Comparison of ENCODE assay signal across 10 cellular contexts in the genomic region with DNA sequence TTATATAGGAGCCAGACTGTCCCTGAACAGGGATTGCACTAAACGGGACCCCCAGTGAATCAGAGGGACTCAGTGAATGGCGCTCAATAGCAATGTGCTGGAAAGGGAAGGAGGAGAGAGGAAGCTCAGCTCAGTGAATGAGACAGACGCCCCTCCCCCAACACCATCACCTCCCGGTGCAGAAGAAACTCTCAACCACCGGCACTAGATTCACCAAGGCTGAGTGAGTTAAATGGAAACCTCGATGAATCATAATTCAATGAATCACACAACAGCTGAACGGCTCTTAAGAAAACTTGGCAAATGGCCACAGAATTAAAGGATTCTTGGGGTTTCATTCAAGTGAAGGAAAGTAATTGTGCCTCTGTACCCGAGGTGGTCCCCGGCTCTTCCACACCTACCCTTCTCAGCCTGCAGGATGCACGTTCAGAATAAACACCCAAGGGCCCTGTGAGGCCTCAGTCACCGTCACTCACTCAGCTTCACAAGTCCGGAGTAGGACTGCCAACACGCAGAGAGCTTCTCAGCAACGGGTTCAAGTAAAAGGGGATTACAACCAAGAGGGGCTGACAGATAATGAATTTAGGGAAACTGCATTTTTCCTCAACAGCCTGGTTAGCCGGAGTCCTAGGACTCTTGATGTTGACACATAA. TPM values are rescaled to one million over a fixed set of nuclear protein-coding genes. Genes with fewer than 3 reads are reported as not detected.
A peak's percentile ranks its signal among the peaks of the same experiment; 100 is the strongest.
DNase-seq lines count a peak whose midpoint lies in the region; ATAC-seq and TF ChIP-seq lines count a peak whose summit lies in the region.
"Had no signal": no experiment of that assay in that cellular context is flagged by ENCODE, and none has a peak within 500 bp of the region (broad histone marks: within the 10 kb centered on the region; RNA-seq: fewer than 3 reads in every experiment).

No MANE protein-coding gene starts in this region.

- no peaks in the 10 kb centered on the region for H3K9me3 Mint-ChIP-seq in activated CD4-positive, alpha-beta memory T cell treated with anti-CD3 and anti-CD28 coated beads, Interleukin-2, amount 10 ng/mL, durations not matched to agents 7 days and 5 days
- H3K9me3 Mint-ChIP-seq: dendritic cell treated with granulocyte-macrophage colony-stimulating factor and Interleukin-4, amounts not matched to agents 40 ng/mL and 50 ng/mL, for 4 days had no signal

- peaks cover 9% of the 10 kb centered on the region for H3K36me3 ChIP-seq in A673 (ENCODE audit: insufficient read depth, low read length, poor library complexity, severe bottlenecking)

- H3K27ac ChIP-seq in A673 (ENCODE audit: low read depth, low read length, poor library complexity, severe bottlenecking), result peak overlapping the region; percentile 44

- H3K9me3 ChIP-seq in A673 (ENCODE audit: low read depth, low read length, poor library complexity, severe bottlenecking), result no peaks in the 10 kb centered on the region

- no TSS peak for BruUV-seq in A673 (replicated peaks; lab: Mats Ljungman, UMichigan)

- H3K4me3 ChIP-seq in A673 (ENCODE audit: low read depth, low read length, poor library complexity, severe bottlenecking) (no peak overlapping the region), HFF-Myc (replicated peaks; ENCODE audit: low read depth, low read length) (no peak overlapping the region)

- intact Hi-C loops in A673 (cut with micrococcal nuclease; ENCODE audit: unreplicated experiment), result no loop called here

- H3K4me1 ChIP-seq in A673 (ENCODE audit: insufficient read depth, low read length, poor library complexity, severe bottlenecking), result peaks cover 25% of the 10 kb centered on the region

- peaks cover 7% of the 10 kb centered on the region for H3K27me3 Mint-ChIP-seq in activated CD4-positive, alpha-beta memory T cell treated with anti-CD3 and anti-CD28 coated beads, Interleukin-2, amount 10 ng/mL, durations not matched to agents 7 days and 5 days

- DNase-seq in A673 (ENCODE audit: low spot score) (peak; percentile 87), HFF-Myc (ENCODE audit: extremely low read depth, low read depth) (peak; percentile 51), hepatic stellate cell (ENCODE audit: low spot score) (peak; percentile 54), cerebellar nuclear complex (lab: John Stamatoyannopoulos, UW) (no peak), NCI-H1105 treated with DMSO at 0.1 percent for 48 hours (lab: John Stamatoyannopoulos, UW) (no peak)
- peak; percentile 75 for DNase-seq in activated CD4-positive, alpha-beta memory T cell treated with anti-CD3 and anti-CD28 coated beads, Interleukin-2, amount 10 ng/mL, durations not matched to agents 7 days and 5 days
- DNase-seq: NCI-H2029 treated with DMSO at 0.1 percent for 48 hours had no signal

- peak overlapping the region; percentile 38 for H3K27ac Mint-ChIP-seq in activated CD4-positive, alpha-beta memory T cell treated with anti-CD3 and anti-CD28 coated beads, Interleukin-2, amount 10 ng/mL, durations not matched to agents 7 days and 5 days
- H3K27ac Mint-ChIP-seq: dendritic cell treated with granulocyte-macrophage colony-stimulating factor and Interleukin-4, amounts not matched to agents 40 ng/mL and 50 ng/mL, for 4 days had no signal

- no peak overlapping the region for H3K4me3 Mint-ChIP-seq in activated CD4-positive, alpha-beta memory T cell treated with anti-CD3 and anti-CD28 coated beads, Interleukin-2, amount 10 ng/mL, durations not matched to agents 7 days and 5 days
- H3K4me3 Mint-ChIP-seq: dendritic cell treated with granulocyte-macrophage colony-stimulating factor and Interleukin-4, amounts not matched to agents 40 ng/mL and 50 ng/mL, for 4 days had no signal

- H3K4me1 Mint-ChIP-seq in activated CD4-positive, alpha-beta memory T cell treated with anti-CD3 and anti-CD28 coated beads, Interleukin-2, amount 10 ng/mL, durations not matched to agents 7 days and 5 days, result peaks cover 43% of the 10 kb centered on the region

- ATAC-seq in HG03095 (IDR thresholded peaks at IDR 0.05; ENCODE audit: unreplicated experiment), result no peak
- ATAC-seq in HG02763 (IDR thresholded peaks at IDR 0.05; ENCODE audit: unreplicated experiment), result no peak

- no peak for TF ChIP-seq CTCF in A673 (conservative IDR thresholded peaks at IDR 0.05; ENCODE audit: low read depth, low read length)
- no peak for TF ChIP-seq CTCF in HFF-Myc (IDR thresholded peaks at IDR 0.05; ENCODE audit: low read depth, low read length, missing control alignments)

- no peaks in the 10 kb centered on the region for H3K36me3 Mint-ChIP-seq in activated CD4-positive, alpha-beta memory T cell treated with anti-CD3 and anti-CD28 coated beads, Interleukin-2, amount 10 ng/mL, durations not matched to agents 7 days and 5 days (ENCODE audit: low read depth)

- POLR2A ChIA-PET in A673 (lab: Charles Lee; ENCODE audit: low non-redundant PET), result interaction anchor here (0.5 kb wide), 1 partner anchor 1890 kb away, joined by 3 read pairs; no protein-coding TSS in a partner anchor
- POLR2A ChIA-PET in activated CD4-positive, alpha-beta memory T cell treated with anti-CD3 and anti-CD28 coated beads, Interleukin-2, amount 10 ng/mL, durations not matched to agents 7 days and 5 days (lab: Charles Lee), result interaction anchor here (0.9 kb wide), 1 partner anchor 21 kb away, joined by 3 read pairs; no protein-coding TSS in a partner anchor

- CTCF ChIA-PET in A673 (lab: Charles Lee), result no interaction called here
- CTCF ChIA-PET in activated CD4-positive, alpha-beta memory T cell treated with anti-CD3 and anti-CD28 coated beads, Interleukin-2, amount 10 ng/mL, durations not matched to agents 7 days and 5 days (lab: Charles Lee), result interaction anchor here (0.9 to 1.4 kb wide), 3 partner anchors 39 to 134 kb away, joined by 3 to 5 read pairs (median 4); no protein-coding TSS in a partner anchor

- no peaks in the 10 kb centered on the region for H3K27me3 ChIP-seq in A673 (replicated peaks; ENCODE audit: insufficient read depth, low read depth, low read length, poor library complexity)

RNA-seq across cellular contexts. Expression of gene CRMP1, which starts 29.3 kb away (rescaled TPM):
- total RNA-seq in A673 (2021), result 77.5 and 83.4 TPM in 2 replicates
- total RNA-seq in activated CD4-positive, alpha-beta memory T cell treated with anti-CD3 and anti-CD28 coated beads, Interleukin-2, amount 10 ng/mL, durations not matched to agents 7 days and 5 days, result under 1 TPM; 0.30 to 0.35 TPM

Comparison
In these comparisons a context has a peak if more than half of its experiments do, and no peak if none do; other contexts are left out.
1. DNase-seq: peak in A673 (single experiment), HFF-Myc (single experiment), activated CD4-positive, alpha-beta memory T cell treated with anti-CD3 and anti-CD28 coated beads, Interleukin-2, amount 10 ng/mL, durations not matched to agents 7 days and 5 days (single experiment) and hepatic stellate cell (single experiment); none in cerebellar nuclear complex (0 of 2) and NCI-H1105 treated with DMSO at 0.1 percent for 48 hours (single experiment).
2. RNA of gene CRMP1, which starts 29.3 kb away (total RNA-seq): 77.5 to 83.4 TPM in A673; 0.30 to 0.35 TPM in activated CD4-positive, alpha-beta memory T cell treated with anti-CD3 and anti-CD28 coated beads, Interleukin-2, amount 10 ng/mL, durations not matched to agents 7 days and 5 days; every median in the first group is over 10 times any median in the second.